Comparison of ENCODE assay signal across 22 cellular contexts in the genomic region with DNA sequence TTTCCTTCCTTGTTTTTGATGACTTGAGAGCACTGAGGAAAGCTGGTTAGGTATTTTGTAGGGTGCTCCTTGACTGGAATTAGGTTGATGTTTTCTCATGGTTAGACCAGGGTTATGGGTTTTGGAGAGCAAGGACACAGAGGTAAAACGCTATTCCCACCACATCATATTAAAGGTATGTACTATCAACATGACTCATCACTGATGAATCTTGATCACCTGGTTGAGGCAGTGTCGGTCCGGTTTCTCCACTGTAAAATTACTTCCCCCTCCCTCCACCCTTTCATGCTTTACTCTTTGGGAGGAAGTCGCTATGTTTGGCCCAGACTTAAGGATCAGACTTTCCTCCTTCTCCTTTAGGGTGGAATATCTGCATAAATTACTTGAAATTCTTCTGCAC.
DNase-seq lines count a peak whose midpoint lies in the region; FAIRE-seq and TF ChIP-seq lines count a peak whose summit lies in the region.
"Had no signal": no experiment of that assay in that cellular context is flagged by ENCODE, and none has a peak within 500 bp of the region (broad histone marks: within the 10 kb centered on the region; RNA-seq: fewer than 3 reads in every experiment).

No MANE protein-coding gene starts in this region.

- no peak overlapping the region for H3K9ac ChIP-seq in mesendoderm (ENCODE audit: low read length)

- FAIRE-seq in bronchial epithelial cell (lab: Jason Lieb, UNC): no peak
- FAIRE-seq: astrocyte had no signal

- DNase-seq in A172 (ENCODE audit: low spot score): peak; percentile 11
- DNase-seq in bronchial epithelial cell (ENCODE audit: low read depth): peak; percentile 95
- DNase-seq in mesendoderm: peak; percentile 68
- DNase-seq in SW 1271 (lab: John Stamatoyannopoulos, UW): no peak
- no peak for DNase-seq in NCI-H524 (lab: John Stamatoyannopoulos, UW)
- no peak for DNase-seq in right atrium auricular region (ENCODE audit: low spot score)
- DNase-seq in activated naive CD4-positive, alpha-beta T cell treated with Interleukin-2 at 50 U/mL for 16 hours: no peak
- DNase-seq: ACHN; activated naive CD4-positive, alpha-beta T cell treated with anti-CD3 and anti-CD28 coated beads, Interleukin-2, amount 50 U/mL, for 16 hours; activated T-cell treated with anti-CD3 and anti-CD28 coated beads for 4 hours; CD4-positive, alpha-beta T cell; EL; mesenchymal stem cell; NCI-H1105; NCI-H2107; NCI-H774; psoas muscle; stimulated activated naive B cell treated with anti-CD40 and anti-IgM and Interleukin-4, amounts not matched to agents 10 μg/mL and 1 μg/mL and 100 μg/mL, for 72 hours; tibial artery had no signal

- H3K36me3 ChIP-seq in bronchial epithelial cell (ENCODE audit: control insufficient read depth, insufficient read depth, low read length) (no peaks in the 10 kb centered on the region), mesendoderm (ENCODE audit: control insufficient read depth, insufficient read depth, low read length) (no peaks in the 10 kb centered on the region), right atrium auricular region (no peaks in the 10 kb centered on the region)
- H3K36me3 ChIP-seq: tibial artery had no signal

- H2BK15ac ChIP-seq in mesendoderm (replicated peaks; ENCODE audit: low read depth): no peak overlapping the region

- H3K27me3 ChIP-seq in bronchial epithelial cell (ENCODE audit: control insufficient read depth, insufficient read depth, low read length): no peaks in the 10 kb centered on the region
- no peaks in the 10 kb centered on the region for H3K27me3 ChIP-seq in mesendoderm (ENCODE audit: insufficient read depth, low read length, poor library complexity)
- no peaks in the 10 kb centered on the region for H3K27me3 ChIP-seq in right atrium auricular region
- H3K27me3 ChIP-seq: tibial artery had no signal

- no peak overlapping the region for H3K18ac ChIP-seq in mesendoderm (ENCODE audit: low read length)

- TF ChIP-seq RAD21 in Ishikawa (IDR thresholded peaks at IDR 0.05; ENCODE audit: low read depth): no peak

- no peak for TF ChIP-seq EP300 in Ishikawa (IDR thresholded peaks at IDR 0.05; ENCODE audit: borderline replicate concordance)

- no peak overlapping the region for H3K56ac ChIP-seq in mesendoderm (ENCODE audit: low read length)

- H3K9me3 ChIP-seq in right atrium auricular region: no peaks in the 10 kb centered on the region
- H3K9me3 ChIP-seq: psoas muscle, tibial artery had no signal

- H3K27ac ChIP-seq in mesendoderm (ENCODE audit: low read depth, low read length) (no peak overlapping the region), right atrium auricular region (no peak overlapping the region)
- H3K27ac ChIP-seq: coronary artery, psoas muscle, tibial artery had no signal

- H2BK120ac ChIP-seq in mesendoderm (ENCODE audit: low read depth, low read length): no peak overlapping the region

- H3K4me2 ChIP-seq in mesendoderm (ENCODE audit: low read length): no peak overlapping the region

- H3K4me3 ChIP-seq in bronchial epithelial cell (ENCODE audit: low read depth, low read length) (no peak overlapping the region), mesendoderm (ENCODE audit: low read length) (no peak overlapping the region), right atrium auricular region (no peak overlapping the region)
- H3K4me3 ChIP-seq: coronary artery, psoas muscle, tibial artery had no signal

- no CpG with 5 or more reads among the region's 4 CpGs for WGBS in mesendoderm (ENCODE audit: extremely low coverage, insufficient coverage, low lambda C conversion rate)

- H2BK5ac ChIP-seq in mesendoderm (ENCODE audit: low read length): no peak overlapping the region

- no peak overlapping the region for H4K5ac ChIP-seq in mesendoderm (ENCODE audit: low read length)

- no peaks in the 10 kb centered on the region for H3K79me1 ChIP-seq in mesendoderm (ENCODE audit: low read length)

- no peak overlapping the region for H3K4ac ChIP-seq in mesendoderm (ENCODE audit: low read depth, low read length)

- no peak overlapping the region for H2AK5ac ChIP-seq in mesendoderm (ENCODE audit: low read length)

- no peaks in the 10 kb centered on the region for H3K79me2 ChIP-seq in mesendoderm (ENCODE audit: control insufficient read depth, insufficient read depth, low read length)

- no peak overlapping the region for H4K8ac ChIP-seq in mesendoderm (ENCODE audit: low read depth, low read length)

- H3K4me1 ChIP-seq in mesendoderm (ENCODE audit: control insufficient read depth, low read depth, low read length) (no peaks in the 10 kb centered on the region), right atrium auricular region (no peaks in the 10 kb centered on the region)
- H3K4me1 ChIP-seq: psoas muscle, tibial artery had no signal

- TF ChIP-seq CTCF in bronchial epithelial cell (IDR thresholded peaks at IDR 0.05; ENCODE audit: insufficient read depth, low read length, severe bottlenecking): no peak
- no peak for TF ChIP-seq CTCF in right atrium auricular region (IDR thresholded peaks at IDR 0.05)

- H3K23ac ChIP-seq in mesendoderm (ENCODE audit: low read length): no peak overlapping the region

TF ChIP-seq in Ishikawa, 13 proteins besides CTCF, POLR2A, EP300 and RAD21:
- TF ChIP-seq TEAD4 (IDR thresholded peaks at IDR 0.05) (peak; percentile 64), ZBTB7A (IDR thresholded peaks at IDR 0.05; ENCODE audit: low read depth) (no peak)
- TF ChIP-seq, protein P1, sequence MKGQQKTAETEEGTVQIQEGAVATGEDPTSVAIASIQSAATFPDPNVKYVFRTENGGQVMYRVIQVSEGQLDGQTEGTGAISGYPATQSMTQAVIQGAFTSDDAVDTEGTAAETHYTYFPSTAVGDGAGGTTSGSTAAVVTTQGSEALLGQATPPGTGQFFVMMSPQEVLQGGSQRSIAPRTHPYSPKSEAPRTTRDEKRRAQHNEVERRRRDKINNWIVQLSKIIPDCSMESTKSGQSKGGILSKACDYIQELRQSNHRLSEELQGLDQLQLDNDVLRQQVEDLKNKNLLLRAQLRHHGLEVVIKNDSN (IDR thresholded peaks at IDR 0.05): no peak
- TF ChIP-seq, protein P2, sequence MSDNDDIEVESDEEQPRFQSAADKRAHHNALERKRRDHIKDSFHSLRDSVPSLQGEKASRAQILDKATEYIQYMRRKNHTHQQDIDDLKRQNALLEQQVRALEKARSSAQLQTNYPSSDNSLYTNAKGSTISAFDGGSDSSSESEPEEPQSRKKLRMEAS (IDR thresholded peaks at IDR 0.05): no peak

Comparison
In these comparisons a context has a peak if more than half of its experiments do, and no peak if none do; other contexts are left out.
1. DNase-seq: peak in A172 (single experiment), bronchial epithelial cell (single experiment) and mesendoderm (single experiment); none in SW 1271 (0 of 2), NCI-H524 (0 of 2), right atrium auricular region (single experiment) and activated naive CD4-positive, alpha-beta T cell treated with Interleukin-2 at 50 U/mL for 16 hours (single experiment).